Comparison of ENCODE assay signal across 8 cellular contexts in the genomic region with DNA sequence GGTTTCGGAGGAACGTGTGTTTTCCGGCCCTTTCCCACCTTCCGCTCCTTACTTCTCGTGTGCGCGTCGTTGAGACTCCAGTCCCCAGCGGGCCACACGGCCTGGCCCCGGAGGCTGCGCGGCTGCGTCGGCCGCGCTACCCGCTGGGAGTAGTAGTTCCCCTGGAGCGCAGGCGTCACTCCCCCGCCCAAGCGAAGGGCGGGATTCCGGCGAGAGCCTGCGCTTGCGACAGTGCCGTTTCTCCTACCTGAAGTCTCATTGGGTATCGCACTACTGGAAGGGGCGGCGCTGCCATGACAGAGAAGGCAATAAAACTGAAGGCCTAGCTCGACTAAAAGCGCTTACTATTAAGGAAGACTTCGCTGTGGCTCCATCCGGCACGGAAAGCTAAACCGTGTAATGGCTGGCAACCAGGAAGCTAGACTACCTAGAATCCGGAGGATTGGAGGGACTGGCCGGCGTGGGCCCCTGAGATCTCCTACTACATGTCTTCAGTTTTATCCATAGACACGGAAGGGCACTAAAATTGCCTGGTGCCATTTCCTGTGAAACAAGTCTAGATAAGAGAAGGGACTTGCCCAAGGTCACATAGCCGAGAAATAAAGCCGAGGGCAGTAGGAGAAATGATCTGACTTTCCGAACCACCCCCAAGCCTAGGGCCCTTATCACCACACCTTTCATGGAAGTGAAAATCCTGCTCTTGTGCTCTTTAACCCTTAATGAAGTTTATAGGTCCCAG. TPM values are rescaled to one million over a fixed set of nuclear protein-coding genes. Genes with fewer than 3 reads are reported as not detected.
DNase-seq lines count a peak whose midpoint lies in the region; ATAC-seq and TF ChIP-seq lines count a peak whose summit lies in the region.

No MANE protein-coding gene starts in this region.

- DNase-seq in EL = peak; percentile 99
- DNase-seq in H4 (ENCODE audit: low spot score) = peak; percentile 99
- DNase-seq in LNCaP clone FGC (ENCODE audit: low read depth) = peak; percentile 98
- peak; percentile 100 for DNase-seq in RPMI8226
- DNase-seq in activated T-helper 2 cell treated with anti-CD3 and anti-CD28 coated beads, Interferon-gamma antibody, Interleukin-2, Interleukin-4, amounts not matched to agents 10 μg/mL and 5 μg/mL and 100 μg/mL, durations not matched to agents 14 hours and 24 hours and 36 hours (ENCODE audit: low spot score) = peak; percentile 98
- DNase-seq in fibroblast of mammary gland (ENCODE audit: low read depth) = peak; percentile 98
- peak; percentile 88 to 99 (median 97) for DNase-seq in naive thymus-derived CD4-positive, alpha-beta T cell
- DNase-seq in stimulated activated naive B cell treated with anti-CD40 and anti-IgM and Interleukin-4, amounts not matched to agents 10 μg/mL and 1 μg/mL and 100 μg/mL, for 72 hours = peak; percentile 97

- no peaks in the 10 kb centered on the region for H3K27me3 Mint-ChIP-seq in activated T-helper 2 cell treated with anti-CD3 and anti-CD28 coated beads, Interferon-gamma antibody, Interleukin-2, Interleukin-4, amounts not matched to agents 10 μg/mL and 5 μg/mL and 100 μg/mL, durations not matched to agents 14 hours and 24 hours and 36 hours (ENCODE audit: low read depth)
- H3K27me3 Mint-ChIP-seq in naive thymus-derived CD4-positive, alpha-beta T cell = no peaks in the 10 kb centered on the region
- H3K27me3 Mint-ChIP-seq in stimulated activated naive B cell treated with anti-CD40 and anti-IgM and Interleukin-4, amounts not matched to agents 10 μg/mL and 1 μg/mL and 100 μg/mL, for 72 hours = no peaks in the 10 kb centered on the region

- intact Hi-C loops in activated T-helper 2 cell treated with anti-CD3 and anti-CD28 coated beads, Interferon-gamma antibody, Interleukin-2, Interleukin-4, amounts not matched to agents 10 μg/mL and 5 μg/mL and 100 μg/mL, durations not matched to agents 14 hours and 24 hours and 36 hours (cut with micrococcal nuclease) = loop anchor here (1.0 to 10.0 kb wide), 6 partner anchors 32 to 882 kb away; a partner anchor contains a TSS
- intact Hi-C loops in naive thymus-derived CD4-positive, alpha-beta T cell (cut with micrococcal nuclease) = loop anchor here (1.0 to 10.0 kb wide), 27 partner anchors 63 to 1712 kb away; a partner anchor contains a TSS

- peak overlapping the region; percentile 97 for H3K4me3 ChIP-seq in LNCaP clone FGC (ENCODE audit: low read depth, low read length)
- H3K4me3 ChIP-seq in fibroblast of mammary gland (ENCODE audit: control insufficient read depth, low read depth, low read length) = peak overlapping the region; percentile 96
- H3K4me3 ChIP-seq in naive thymus-derived CD4-positive, alpha-beta T cell (ENCODE audit: low read length) = peak overlapping the region; percentile 86

- CTCF ChIA-PET in naive thymus-derived CD4-positive, alpha-beta T cell (lab: Charles Lee) = interaction anchor here (1.1 kb wide), 2 partner anchors 42 to 140 kb away, joined by 3 read pairs; no protein-coding TSS in a partner anchor

- peaks cover 21% of the 10 kb centered on the region for H3K4me1 Mint-ChIP-seq in activated T-helper 2 cell treated with anti-CD3 and anti-CD28 coated beads, Interferon-gamma antibody, Interleukin-2, Interleukin-4, amounts not matched to agents 10 μg/mL and 5 μg/mL and 100 μg/mL, durations not matched to agents 14 hours and 24 hours and 36 hours (ENCODE audit: low read depth)
- peaks cover 21 to 60% (median 45%) of the 10 kb centered on the region in 7 donors for H3K4me1 Mint-ChIP-seq in naive thymus-derived CD4-positive, alpha-beta T cell
- peaks cover 10 to 45% of the 10 kb centered on the region in 2 donors for H3K4me1 Mint-ChIP-seq in stimulated activated naive B cell treated with anti-CD40 and anti-IgM and Interleukin-4, amounts not matched to agents 10 μg/mL and 1 μg/mL and 100 μg/mL, for 72 hours

- H3K27ac Mint-ChIP-seq in activated T-helper 2 cell treated with anti-CD3 and anti-CD28 coated beads, Interferon-gamma antibody, Interleukin-2, Interleukin-4, amounts not matched to agents 10 μg/mL and 5 μg/mL and 100 μg/mL, durations not matched to agents 14 hours and 24 hours and 36 hours = peak overlapping the region; percentile 100
- H3K27ac Mint-ChIP-seq in naive thymus-derived CD4-positive, alpha-beta T cell = peak overlapping the region; percentile 99 to 100 (median 100)
- H3K27ac Mint-ChIP-seq in stimulated activated naive B cell treated with anti-CD40 and anti-IgM and Interleukin-4, amounts not matched to agents 10 μg/mL and 1 μg/mL and 100 μg/mL, for 72 hours = peak overlapping the region; percentile 98

- H3K36me3 Mint-ChIP-seq in activated T-helper 2 cell treated with anti-CD3 and anti-CD28 coated beads, Interferon-gamma antibody, Interleukin-2, Interleukin-4, amounts not matched to agents 10 μg/mL and 5 μg/mL and 100 μg/mL, durations not matched to agents 14 hours and 24 hours and 36 hours (ENCODE audit: low read depth) = peaks cover 30% of the 10 kb centered on the region
- peaks cover 0 to 7% (median 0%) of the 10 kb centered on the region in 5 donors for H3K36me3 Mint-ChIP-seq in naive thymus-derived CD4-positive, alpha-beta T cell
- H3K36me3 Mint-ChIP-seq in stimulated activated naive B cell treated with anti-CD40 and anti-IgM and Interleukin-4, amounts not matched to agents 10 μg/mL and 1 μg/mL and 100 μg/mL, for 72 hours = peaks cover 18 to 35% of the 10 kb centered on the region in 2 donors

- H3K4me1 ChIP-seq in naive thymus-derived CD4-positive, alpha-beta T cell (ENCODE audit: control insufficient read depth in 2 of 2, insufficient read depth in 2 of 2, low read length in 2 of 2) = peaks cover 29 to 33% of the 10 kb centered on the region in 2 donors

- H3K36me3 ChIP-seq in naive thymus-derived CD4-positive, alpha-beta T cell (ENCODE audit: control insufficient read depth in 2 of 3, insufficient read depth in 3 of 3, low read length in 3 of 3) = peaks cover 0 to 8% (median under 1%) of the 10 kb centered on the region in 3 experiments

- peak; percentile 90 for ATAC-seq in naive thymus-derived CD4-positive, alpha-beta T cell
- ATAC-seq in stimulated activated naive B cell treated with anti-CD40 and anti-IgM and Interleukin-4, amounts not matched to agents 10 μg/mL and 1 μg/mL and 100 μg/mL, for 72 hours (replicated peaks) = peak; percentile 86 to 88

- no peaks in the 10 kb centered on the region for H3K27me3 ChIP-seq in naive thymus-derived CD4-positive, alpha-beta T cell (ENCODE audit: control insufficient read depth in 2 of 2, insufficient read depth in 2 of 2, low read length in 2 of 2)

- POLR2A ChIA-PET in naive thymus-derived CD4-positive, alpha-beta T cell (lab: Charles Lee) = interaction anchor here (0.6 to 2.6 kb wide), 21 partner anchors 10 to 1474 kb away, joined by 3 to 31 read pairs (median 3); a partner anchor contains a TSS

- no peaks in the 10 kb centered on the region for H3K9me3 Mint-ChIP-seq in activated T-helper 2 cell treated with anti-CD3 and anti-CD28 coated beads, Interferon-gamma antibody, Interleukin-2, Interleukin-4, amounts not matched to agents 10 μg/mL and 5 μg/mL and 100 μg/mL, durations not matched to agents 14 hours and 24 hours and 36 hours
- no peaks in the 10 kb centered on the region for H3K9me3 Mint-ChIP-seq in naive thymus-derived CD4-positive, alpha-beta T cell
- no peaks in the 10 kb centered on the region for H3K9me3 Mint-ChIP-seq in stimulated activated naive B cell treated with anti-CD40 and anti-IgM and Interleukin-4, amounts not matched to agents 10 μg/mL and 1 μg/mL and 100 μg/mL, for 72 hours

- H3K27ac ChIP-seq in naive thymus-derived CD4-positive, alpha-beta T cell (ENCODE audit: low read depth, low read length) = peak overlapping the region; percentile 94

- H3K9me3 ChIP-seq in naive thymus-derived CD4-positive, alpha-beta T cell (ENCODE audit: control insufficient read depth in 2 of 3, low read length in 3 of 3) = no peaks in the 10 kb centered on the region

- no peak for TF ChIP-seq CTCF in LNCaP clone FGC (IDR thresholded peaks at IDR 0.05; ENCODE audit: control insufficient read depth, extremely low read depth, insufficient read depth)
- no peak for TF ChIP-seq CTCF in fibroblast of mammary gland (conservative IDR thresholded peaks at IDR 0.05; ENCODE audit: control insufficient read depth, insufficient read depth, low read depth, low read length)

- H3K4me3 Mint-ChIP-seq in activated T-helper 2 cell treated with anti-CD3 and anti-CD28 coated beads, Interferon-gamma antibody, Interleukin-2, Interleukin-4, amounts not matched to agents 10 μg/mL and 5 μg/mL and 100 μg/mL, durations not matched to agents 14 hours and 24 hours and 36 hours (ENCODE audit: low read depth) = peak overlapping the region; percentile 98
- H3K4me3 Mint-ChIP-seq in naive thymus-derived CD4-positive, alpha-beta T cell = peak overlapping the region; percentile 95 to 100 (median 99)
- peak overlapping the region; percentile 96 to 99 for H3K4me3 Mint-ChIP-seq in stimulated activated naive B cell treated with anti-CD40 and anti-IgM and Interleukin-4, amounts not matched to agents 10 μg/mL and 1 μg/mL and 100 μg/mL, for 72 hours

RNA-seq across cellular contexts. Expression of a gene that starts 0.8 kb away (rescaled TPM):
- 29.0 and 42.3 TPM in 2 replicates for total RNA-seq in H4 (2014; rRNA removed; shearing (Covaris generic))
- total RNA-seq in activated T-helper 2 cell treated with anti-CD3 and anti-CD28 coated beads, Interferon-gamma antibody, Interleukin-2, Interleukin-4, amounts not matched to agents 10 μg/mL and 5 μg/mL and 100 μg/mL, durations not matched to agents 14 hours and 24 hours and 36 hours = 26.8 and 28.9 TPM in 2 replicates
- total RNA-seq in naive thymus-derived CD4-positive, alpha-beta T cell = 10 to 100 TPM; 12.7 to 26.1 (median 20.1) TPM
- polyA plus RNA-seq in naive thymus-derived CD4-positive, alpha-beta T cell = 10 to 100 TPM; 54.8 to 65.2 TPM

RNA-seq across cellular contexts. Expression of a gene that starts 0.8 kb away (rescaled TPM):
- total RNA-seq in H4 (2014; rRNA removed; shearing (Covaris generic)) = 142 and 151 TPM in 2 replicates
- total RNA-seq in activated T-helper 2 cell treated with anti-CD3 and anti-CD28 coated beads, Interferon-gamma antibody, Interleukin-2, Interleukin-4, amounts not matched to agents 10 μg/mL and 5 μg/mL and 100 μg/mL, durations not matched to agents 14 hours and 24 hours and 36 hours = 100 and 103 TPM in 2 replicates
- total RNA-seq in naive thymus-derived CD4-positive, alpha-beta T cell = 100 to 1,000 TPM; 110 to 180 (median 122) TPM
- 100 to 1,000 TPM; 104 to 109 TPM for polyA plus RNA-seq in naive thymus-derived CD4-positive, alpha-beta T cell

Comparison
In these comparisons a context has a peak if more than half of its experiments do, and no peak if none do; other contexts are left out.
1. Peak in every context shown above with its lines: DNase-seq, ATAC-seq, H3K4me3 ChIP-seq and H3K27ac ChIP-seq.